Comparison of ENCODE assay signal across 2 cellular contexts in the genomic region with DNA sequence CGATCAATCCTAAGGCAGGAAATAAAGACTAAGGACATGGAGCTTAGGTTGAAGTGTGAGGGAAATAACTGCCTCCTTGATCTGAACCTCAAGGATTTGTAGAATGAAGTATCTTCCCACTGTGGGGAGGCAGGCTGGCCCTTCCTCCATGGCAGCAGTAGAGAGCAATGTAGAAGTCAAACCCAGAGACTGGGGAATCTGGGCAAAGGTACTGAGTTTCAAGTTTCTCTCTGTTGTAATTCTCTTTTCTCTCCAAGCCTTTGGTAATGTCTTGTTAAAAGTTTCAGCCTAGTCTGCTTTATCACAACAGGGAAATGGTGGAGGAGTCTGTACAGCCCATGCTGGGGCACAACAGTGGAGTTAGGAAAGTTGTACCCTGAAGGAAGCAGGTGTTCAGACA.
TF ChIP-seq lines count a peak whose summit lies in the region.

No MANE protein-coding gene starts in this region.

TF ChIP-seq in GM23338, 12 proteins besides CTCF, POLR2A, EP300 and RAD21 (continues in another document):
- TF ChIP-seq JUNB (IDR thresholded peaks at IDR 0.05; ENCODE audit: unreplicated experiment) = no peak
- no peak for TF ChIP-seq EZH2 (IDR thresholded peaks at IDR 0.05; ENCODE audit: low read depth, unreplicated experiment)
- TF ChIP-seq CREB1 (CRISPR knock-in tag; IDR thresholded peaks at IDR 0.05; ENCODE audit: low read depth) = no peak
- TF ChIP-seq, protein P1, sequence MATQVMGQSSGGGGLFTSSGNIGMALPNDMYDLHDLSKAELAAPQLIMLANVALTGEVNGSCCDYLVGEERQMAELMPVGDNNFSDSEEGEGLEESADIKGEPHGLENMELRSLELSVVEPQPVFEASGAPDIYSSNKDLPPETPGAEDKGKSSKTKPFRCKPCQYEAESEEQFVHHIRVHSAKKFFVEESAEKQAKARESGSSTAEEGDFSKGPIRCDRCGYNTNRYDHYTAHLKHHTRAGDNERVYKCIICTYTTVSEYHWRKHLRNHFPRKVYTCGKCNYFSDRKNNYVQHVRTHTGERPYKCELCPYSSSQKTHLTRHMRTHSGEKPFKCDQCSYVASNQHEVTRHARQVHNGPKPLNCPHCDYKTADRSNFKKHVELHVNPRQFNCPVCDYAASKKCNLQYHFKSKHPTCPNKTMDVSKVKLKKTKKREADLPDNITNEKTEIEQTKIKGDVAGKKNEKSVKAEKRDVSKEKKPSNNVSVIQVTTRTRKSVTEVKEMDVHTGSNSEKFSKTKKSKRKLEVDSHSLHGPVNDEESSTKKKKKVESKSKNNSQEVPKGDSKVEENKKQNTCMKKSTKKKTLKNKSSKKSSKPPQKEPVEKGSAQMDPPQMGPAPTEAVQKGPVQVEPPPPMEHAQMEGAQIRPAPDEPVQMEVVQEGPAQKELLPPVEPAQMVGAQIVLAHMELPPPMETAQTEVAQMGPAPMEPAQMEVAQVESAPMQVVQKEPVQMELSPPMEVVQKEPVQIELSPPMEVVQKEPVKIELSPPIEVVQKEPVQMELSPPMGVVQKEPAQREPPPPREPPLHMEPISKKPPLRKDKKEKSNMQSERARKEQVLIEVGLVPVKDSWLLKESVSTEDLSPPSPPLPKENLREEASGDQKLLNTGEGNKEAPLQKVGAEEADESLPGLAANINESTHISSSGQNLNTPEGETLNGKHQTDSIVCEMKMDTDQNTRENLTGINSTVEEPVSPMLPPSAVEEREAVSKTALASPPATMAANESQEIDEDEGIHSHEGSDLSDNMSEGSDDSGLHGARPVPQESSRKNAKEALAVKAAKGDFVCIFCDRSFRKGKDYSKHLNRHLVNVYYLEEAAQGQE (IDR thresholded peaks at IDR 0.05; ENCODE audit: unreplicated experiment) = no peak
- no peak for TF ChIP-seq POLR2AphosphoS5 (IDR thresholded peaks at IDR 0.05; ENCODE audit: low read depth)
- no peak for TF ChIP-seq NANOG (IDR thresholded peaks at IDR 0.05; ENCODE audit: borderline replicate concordance)
- no peak for TF ChIP-seq STAT1 (IDR thresholded peaks at IDR 0.05; ENCODE audit: unreplicated experiment)
- no peak for TF ChIP-seq EZH2phosphoT487 (IDR thresholded peaks at IDR 0.05; ENCODE audit: unreplicated experiment)
- TF ChIP-seq ZNF331 (CRISPR knock-in tag; IDR thresholded peaks at IDR 0.05; ENCODE audit: low read depth) = no peak
- TF ChIP-seq, protein P2, sequence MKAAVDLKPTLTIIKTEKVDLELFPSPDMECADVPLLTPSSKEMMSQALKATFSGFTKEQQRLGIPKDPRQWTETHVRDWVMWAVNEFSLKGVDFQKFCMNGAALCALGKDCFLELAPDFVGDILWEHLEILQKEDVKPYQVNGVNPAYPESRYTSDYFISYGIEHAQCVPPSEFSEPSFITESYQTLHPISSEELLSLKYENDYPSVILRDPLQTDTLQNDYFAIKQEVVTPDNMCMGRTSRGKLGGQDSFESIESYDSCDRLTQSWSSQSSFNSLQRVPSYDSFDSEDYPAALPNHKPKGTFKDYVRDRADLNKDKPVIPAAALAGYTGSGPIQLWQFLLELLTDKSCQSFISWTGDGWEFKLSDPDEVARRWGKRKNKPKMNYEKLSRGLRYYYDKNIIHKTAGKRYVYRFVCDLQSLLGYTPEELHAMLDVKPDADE (IDR thresholded peaks at IDR 0.05) = no peak
- no peak for TF ChIP-seq ZNF114 (CRISPR knock-in tag; IDR thresholded peaks at IDR 0.05)

TF ChIP-seq in H1, 55 proteins besides CTCF, POLR2A, EP300 and RAD21:
- TF ChIP-seq TAF7 (optimal IDR thresholded peaks at IDR 0.05; ENCODE audit: borderline replicate concordance, low read depth, low read length) = no peak
